ENCODE assay signal across 11 cellular contexts in genomic region chr7:91165846-91166230, GRCh38.
A peak's percentile ranks its signal among the peaks of the same experiment; 100 is the strongest.
DNase-seq lines count a peak whose midpoint lies in the region; ATAC-seq and TF ChIP-seq lines count a peak whose summit lies in the region.
"Had no signal": no experiment of that assay in that cellular context is flagged by ENCODE, and none has a peak within 500 bp of the region (broad histone marks: within the 10 kb centered on the region; RNA-seq: fewer than 3 reads in every experiment).

No MANE protein-coding gene starts in this region.

- no peaks in the 10 kb centered on the region for H3K27me3 ChIP-seq in brain microvascular endothelial cell (replicated peaks)
- H3K27me3 ChIP-seq: cardiac muscle cell, neutrophil had no signal

- in situ Hi-C loops in brain microvascular endothelial cell (cut with HindIII; ENCODE audit: low pct_ligation_motif_present, low sequenced_read_pairs): no loop called here

- TF ChIP-seq CTCF in chondrocyte (IDR thresholded peaks at IDR 0.05) (no peak), brain microvascular endothelial cell (IDR thresholded peaks at IDR 0.05; ENCODE audit: low read depth, low read length, missing control alignments) (no peak)

- no peak overlapping the region for H3K4me3 Mint-ChIP-seq in chondrocyte (ENCODE audit: unreplicated experiment)

- H3K9me3 Mint-ChIP-seq in chondrocyte (ENCODE audit: low read depth): no peaks in the 10 kb centered on the region

- H3K27ac Mint-ChIP-seq in chondrocyte (ENCODE audit: unreplicated experiment): peak overlapping the region; percentile 91

- no peaks in the 10 kb centered on the region for H3K27me3 Mint-ChIP-seq in chondrocyte (ENCODE audit: low read depth)

- no peak for DNase-seq in chondrocyte (ENCODE audit: low spot score)
- no peak for DNase-seq in NCI-H146 treated with DMSO at 0.1 percent for 48 hours (lab: John Stamatoyannopoulos, UW; ENCODE audit: unreplicated experiment)
- no peak for DNase-seq in effector CD4-positive, alpha-beta T cell
- no peak for DNase-seq in left colon
- DNase-seq in brain microvascular endothelial cell: no peak
- DNase-seq: hippocampal formation had no signal

- intact Hi-C loops in left colon (cut with DNase I, micrococcal nuclease): no loop called here

- peaks cover 53% of the 10 kb centered on the region for H3K4me1 Mint-ChIP-seq in chondrocyte (ENCODE audit: low read depth)

- ATAC-seq in GM18499 (IDR thresholded peaks at IDR 0.05; ENCODE audit: insufficient read depth, unreplicated experiment): peak; percentile 30
- peak; percentile 37 for ATAC-seq in GM21526 (IDR thresholded peaks at IDR 0.05; ENCODE audit: low FRiP score, unreplicated experiment)
- ATAC-seq in HG03135 (IDR thresholded peaks at IDR 0.05; ENCODE audit: unreplicated experiment): peak; percentile 48
- ATAC-seq in left colon: no peak

- no peaks in the 10 kb centered on the region for H3K36me3 Mint-ChIP-seq in chondrocyte (ENCODE audit: low read depth)

- H3K4me3 ChIP-seq in brain microvascular endothelial cell (ENCODE audit: low read depth, low read length): no peak overlapping the region
- H3K4me3 ChIP-seq: cardiac muscle cell had no signal

- no peaks in the 10 kb centered on the region for H3K36me3 ChIP-seq in brain microvascular endothelial cell (replicated peaks)
- H3K36me3 ChIP-seq: cardiac muscle cell, neutrophil had no signal

- H3K27ac ChIP-seq in brain microvascular endothelial cell: no peak overlapping the region
- H3K27ac ChIP-seq: cardiac muscle cell had no signal
